25 cellular contexts compared by ENCODE assay signal in the genomic region with DNA sequence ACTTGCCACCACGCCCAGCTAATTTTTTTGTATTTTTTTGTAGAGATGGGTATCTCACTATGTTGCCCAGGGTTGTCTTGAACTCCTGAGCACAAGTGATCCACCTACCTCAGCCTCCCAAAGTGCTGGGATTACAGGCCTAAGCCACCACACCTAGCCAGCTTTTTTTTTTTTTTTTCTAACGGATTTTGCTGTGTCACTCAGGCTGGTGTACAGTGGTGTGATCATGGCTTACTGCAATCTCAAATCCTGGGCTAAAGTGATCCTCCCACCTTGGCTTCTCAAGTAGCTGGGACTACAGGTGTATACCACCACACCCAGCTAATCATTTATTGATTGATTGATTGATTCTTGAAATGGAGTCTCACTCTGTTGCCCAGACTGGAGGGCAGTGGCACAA.
"Had no signal": no experiment of that assay in that cellular context is flagged by ENCODE, and none has a peak within 500 bp of the region (broad histone marks: within the 10 kb centered on the region; RNA-seq: fewer than 3 reads in every experiment).

No MANE protein-coding gene starts in this region.

- H3K9me3 ChIP-seq: gastrocnemius medialis had no signal

- FAIRE-seq: colon, endothelial cell of umbilical vein, islet of Langerhans, keratinocyte had no signal

- H3K4me3 ChIP-seq: coronary artery, dorsolateral prefrontal cortex, esophagus squamous epithelium, gastrocnemius medialis, heart right ventricle, left lung, lower lobe of right lung, mucosa of descending colon had no signal

- H3K27ac Mint-ChIP-seq: mesothelial cell of epicardium had no signal

- H3K4me1 Mint-ChIP-seq: mesothelial cell of epicardium had no signal

- H3K36me3 ChIP-seq: esophagus squamous epithelium, gastrocnemius medialis, heart right ventricle, left lung, lower lobe of right lung had no signal

- H3K27ac ChIP-seq: coronary artery, dorsolateral prefrontal cortex, esophagus squamous epithelium, gastrocnemius medialis, heart right ventricle, left lung, lower lobe of right lung had no signal

- DNase-seq: dermis blood vessel endothelial cell; dorsolateral prefrontal cortex; effector CD4-positive, alpha-beta T cell; effector memory CD4-positive, alpha-beta T cell; esophagus squamous epithelium; foreskin fibroblast; foreskin melanocyte; gastrocnemius medialis; glutamatergic neuron; head of caudate nucleus; heart right ventricle; hippocampal formation; left cardiac atrium; left lung; left ventricle myocardium superior; lower lobe of right lung; mesenchymal stem cell; mucosa of descending colon had no signal

- H3K27me3 ChIP-seq: dorsolateral prefrontal cortex, esophagus squamous epithelium, gastrocnemius medialis, heart right ventricle, left lung had no signal

- H3K4me3 Mint-ChIP-seq: mesothelial cell of epicardium had no signal

- ATAC-seq: esophagus mucosa, gastrocnemius medialis, heart right ventricle, left cardiac atrium, left lung, left ventricle myocardium superior, lower lobe of right lung, mucosa of descending colon had no signal

- H3K4me1 ChIP-seq: esophagus squamous epithelium, gastrocnemius medialis, heart right ventricle, left lung, lower lobe of right lung had no signal
